37 cellular contexts compared by ENCODE assay signal in the genomic region with DNA sequence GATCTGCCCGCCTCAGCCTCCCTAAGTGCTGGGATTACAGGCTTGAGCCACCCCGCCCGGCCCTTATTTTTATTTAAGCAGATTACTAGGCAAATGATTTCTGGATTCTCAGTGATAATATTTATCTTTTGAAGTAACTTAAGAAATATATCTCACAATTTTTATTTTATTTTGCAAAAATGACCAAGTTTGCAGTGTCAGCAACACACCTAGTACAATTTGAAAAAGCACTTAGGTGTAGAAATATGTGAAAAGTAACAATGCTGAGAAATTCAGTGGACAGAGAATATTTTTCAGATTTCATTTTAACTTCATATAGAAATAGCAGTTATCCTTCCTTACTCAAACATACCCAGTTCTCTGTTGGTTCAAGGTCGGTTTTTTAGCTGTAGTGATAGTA.
"Had no signal": no experiment of that assay in that cellular context is flagged by ENCODE, and none has a peak within 500 bp of the region (broad histone marks: within the 10 kb centered on the region; RNA-seq: fewer than 3 reads in every experiment).

No MANE protein-coding gene starts in this region.

- H3K4me3 Mint-ChIP-seq: activated B cell treated with CpG ODN at 0.5 μM for 24 hours; activated CD4-positive, alpha-beta memory T cell treated with anti-CD3 and anti-CD28 coated beads for 36 hours; activated CD4-positive, alpha-beta T cell treated with anti-CD3 and anti-CD28 coated beads, Interleukin-2, amount 10 ng/mL, durations not matched to agents 24 days and 14 days; activated CD8-positive, alpha-beta T cell treated with anti-CD3 and anti-CD28 coated beads for 36 hours; activated naive CD4-positive, alpha-beta T cell treated with anti-CD3 and anti-CD28 coated beads for 36 hours; activated naive CD8-positive, alpha-beta T cell treated with anti-CD3 and anti-CD28 coated beads for 36 hours; activated T-cell treated with anti-CD3 and anti-CD28 coated beads, Interleukin-2, amount 50 U/mL, for 4 hours; activated T-cell treated with anti-CD3 and anti-CD28 coated beads, Interleukin-2, amount 50 U/mL, for 72 hours; activated T-helper 1 cell treated with anti-CD3 and anti-CD28 coated beads, Interleukin-12 subunit alpha, Interleukin-12 subunit beta, Interleukin-2, Interleukin-4 antibody, amounts not matched to agents 30 ng/mL and 10 ng/mL and 1 ng/mL, durations not matched to agents 14 hours and 24 hours and 36 hours; activated T-helper 17 cell treated with anti-CD3 and anti-CD28 coated beads, Interleukin-2, amount 50 U/mL, for 72 hours; T-helper 1 cell treated with Interleukin-12 subunit alpha and Interleukin-12 subunit beta and Interleukin-4 antibody, amounts not matched to agents 30 μg/mL and 1 μg/mL, for 36 hours; T-helper 2 cell treated with Interferon-gamma antibody and Interleukin-4, amounts not matched to agents 5 μg/mL and 100 μg/mL, for 36 hours had no signal

- H3K27me3 ChIP-seq: adrenal gland, body of pancreas, brain microvascular endothelial cell, breast epithelium had no signal

- H3K36me3 ChIP-seq: adrenal gland, brain microvascular endothelial cell, breast epithelium had no signal

- H3K4me1 ChIP-seq: adrenal gland, body of pancreas, breast epithelium had no signal

- H3K9me3 ChIP-seq: adrenal gland, body of pancreas, breast epithelium had no signal

- H3K27me3 Mint-ChIP-seq: activated B cell treated with CpG ODN at 0.5 μM for 24 hours; activated CD4-positive, alpha-beta memory T cell treated with anti-CD3 and anti-CD28 coated beads for 36 hours; activated CD4-positive, alpha-beta T cell treated with anti-CD3 and anti-CD28 coated beads, Interleukin-2, amount 10 ng/mL, durations not matched to agents 24 days and 14 days; activated CD8-positive, alpha-beta T cell treated with anti-CD3 and anti-CD28 coated beads for 36 hours; activated naive CD8-positive, alpha-beta T cell treated with anti-CD3 and anti-CD28 coated beads for 36 hours; activated T-helper 17 cell treated with anti-CD3 and anti-CD28 coated beads, Interleukin-2, amount 50 U/mL, for 72 hours had no signal

- DNase-seq: activated B cell treated with CpG ODN at 0.5 μM for 24 hours; activated CD4-positive, alpha-beta memory T cell treated with anti-CD3 and anti-CD28 coated beads for 36 hours; activated CD4-positive, alpha-beta T cell treated with anti-CD3 and anti-CD28 coated beads for 4 hours; activated CD4-positive, alpha-beta T cell treated with anti-CD3 and anti-CD28 coated beads, Interleukin-2, amount 10 ng/mL, durations not matched to agents 24 days and 14 days; activated CD4-positive, alpha-beta T cell treated with anti-CD3 and anti-CD28 coated beads, Interleukin-2, amount 50 U/mL, for 1 hour; activated CD4-positive, alpha-beta T cell treated with anti-CD3 and anti-CD28 coated beads, Interleukin-2, amount 50 U/mL, for 4 hours; activated CD4-positive, CD25-positive, alpha-beta regulatory T cell treated with anti-CD3 and anti-CD28 coated beads, Interleukin-2, amount 50 U/mL, for 72 hours; activated CD8-positive, alpha-beta memory T cell treated with anti-CD3 and anti-CD28 coated beads, Interleukin-2, amount 50 U/mL, for 4 hours; activated CD8-positive, alpha-beta T cell treated with anti-CD3 and anti-CD28 coated beads for 36 hours; activated effector memory CD4-positive, alpha-beta T cell treated with anti-CD3 and anti-CD28 coated beads, Interleukin-2, amount 50 U/mL, for 16 hours; activated gamma-delta T cell treated with Interleukin-2 at 50 U/mL for 16 hours; activated naive CD4-positive, alpha-beta T cell; activated naive CD4-positive, alpha-beta T cell treated with anti-CD3 and anti-CD28 coated beads for 36 hours; activated naive CD4-positive, alpha-beta T cell treated with anti-CD3 and anti-CD28 coated beads, Interleukin-2, amount 50 U/mL, for 16 hours; activated naive CD8-positive, alpha-beta T cell treated with anti-CD3 and anti-CD28 coated beads for 36 hours; activated T-cell treated with anti-CD3 and anti-CD28 coated beads for 4 hours; activated T-cell treated with anti-CD3 and anti-CD28 coated beads, Interleukin-2, amount 50 U/mL, for 1 hour; activated T-cell treated with anti-CD3 and anti-CD28 coated beads, Interleukin-2, amount 50 U/mL, for 4 hours; activated T-cell treated with anti-CD3 and anti-CD28 coated beads, Interleukin-2, amount 50 U/mL, for 72 hours; adrenal gland; amniotic stem cell; aorta; body of pancreas; brain microvascular endothelial cell; central memory CD4-positive, alpha-beta T cell; T-helper 1 cell; T-helper 2 cell; T-helper 9 cell had no signal

- H3K27ac Mint-ChIP-seq: activated B cell treated with CpG ODN at 0.5 μM for 24 hours; activated CD4-positive, alpha-beta memory T cell treated with anti-CD3 and anti-CD28 coated beads for 36 hours; activated CD4-positive, alpha-beta T cell treated with anti-CD3 and anti-CD28 coated beads, Interleukin-2, amount 10 ng/mL, durations not matched to agents 24 days and 14 days; activated CD8-positive, alpha-beta T cell treated with anti-CD3 and anti-CD28 coated beads for 36 hours; activated naive CD4-positive, alpha-beta T cell treated with anti-CD3 and anti-CD28 coated beads for 36 hours; activated naive CD4-positive, alpha-beta T cell treated with anti-CD3 and anti-CD28 coated beads, Interleukin-2, amount 50 U/mL, for 72 hours; activated naive CD8-positive, alpha-beta T cell treated with anti-CD3 and anti-CD28 coated beads for 36 hours; activated T-cell treated with anti-CD3 and anti-CD28 coated beads, Interleukin-2, amount 50 U/mL, for 72 hours; activated T-helper 1 cell treated with anti-CD3 and anti-CD28 coated beads, Interleukin-12 subunit alpha, Interleukin-12 subunit beta, Interleukin-2, Interleukin-4 antibody, amounts not matched to agents 30 ng/mL and 10 ng/mL and 1 ng/mL, durations not matched to agents 14 hours and 24 hours and 36 hours; activated T-helper 17 cell treated with anti-CD3 and anti-CD28 coated beads, Interleukin-2, amount 50 U/mL, for 72 hours; T-helper 1 cell treated with Interleukin-12 subunit alpha and Interleukin-12 subunit beta and Interleukin-4 antibody, amounts not matched to agents 30 μg/mL and 1 μg/mL, for 36 hours; T-helper 2 cell treated with Interferon-gamma antibody and Interleukin-4, amounts not matched to agents 5 μg/mL and 100 μg/mL, for 36 hours had no signal

- ATAC-seq: activated CD8-positive, alpha-beta T cell treated with anti-CD3 and anti-CD28 coated beads for 36 hours; activated naive CD4-positive, alpha-beta T cell treated with anti-CD3 and anti-CD28 coated beads, Interleukin-2, amount 50 U/mL, for 72 hours; activated T-cell treated with anti-CD3 and anti-CD28 coated beads, Interleukin-2, amount 50 U/mL, for 4 hours; activated T-cell treated with anti-CD3 and anti-CD28 coated beads, Interleukin-2, amount 50 U/mL, for 72 hours; activated T-helper 17 cell treated with anti-CD3 and anti-CD28 coated beads, Interleukin-2, amount 50 U/mL, for 72 hours; body of pancreas had no signal

- H3K27ac ChIP-seq: adrenal gland, body of pancreas, brain microvascular endothelial cell, breast epithelium, VCaP had no signal

- H3K36me3 Mint-ChIP-seq: activated naive CD4-positive, alpha-beta T cell treated with anti-CD3 and anti-CD28 coated beads, Interleukin-2, amount 50 U/mL, for 72 hours; activated naive CD8-positive, alpha-beta T cell treated with anti-CD3 and anti-CD28 coated beads for 36 hours had no signal

- FAIRE-seq: astrocyte, TTC549 had no signal

- H3K4me3 ChIP-seq: adrenal gland, body of pancreas, breast epithelium had no signal

- H3K9me3 Mint-ChIP-seq: activated B cell treated with CpG ODN at 0.5 μM for 24 hours; activated CD4-positive, alpha-beta memory T cell treated with anti-CD3 and anti-CD28 coated beads for 36 hours; activated CD4-positive, alpha-beta T cell treated with anti-CD3 and anti-CD28 coated beads, Interleukin-2, amount 10 ng/mL, durations not matched to agents 24 days and 14 days; activated CD8-positive, alpha-beta T cell treated with anti-CD3 and anti-CD28 coated beads for 36 hours; activated naive CD4-positive, alpha-beta T cell treated with anti-CD3 and anti-CD28 coated beads for 36 hours; activated naive CD4-positive, alpha-beta T cell treated with anti-CD3 and anti-CD28 coated beads, Interleukin-2, amount 50 U/mL, for 72 hours; activated naive CD8-positive, alpha-beta T cell treated with anti-CD3 and anti-CD28 coated beads for 36 hours; activated T-cell treated with anti-CD3 and anti-CD28 coated beads, Interleukin-2, amount 50 U/mL, for 4 hours; activated T-cell treated with anti-CD3 and anti-CD28 coated beads, Interleukin-2, amount 50 U/mL, for 72 hours; activated T-helper 1 cell treated with anti-CD3 and anti-CD28 coated beads, Interleukin-12 subunit alpha, Interleukin-12 subunit beta, Interleukin-2, Interleukin-4 antibody, amounts not matched to agents 30 ng/mL and 10 ng/mL and 1 ng/mL, durations not matched to agents 14 hours and 24 hours and 36 hours; activated T-helper 17 cell treated with anti-CD3 and anti-CD28 coated beads, Interleukin-2, amount 50 U/mL, for 72 hours; T-helper 1 cell treated with Interleukin-12 subunit alpha and Interleukin-12 subunit beta and Interleukin-4 antibody, amounts not matched to agents 30 μg/mL and 1 μg/mL, for 36 hours; T-helper 2 cell treated with Interferon-gamma antibody and Interleukin-4, amounts not matched to agents 5 μg/mL and 100 μg/mL, for 36 hours had no signal

- H3K4me1 Mint-ChIP-seq: activated CD4-positive, alpha-beta T cell treated with anti-CD3 and anti-CD28 coated beads, Interleukin-2, amount 10 ng/mL, durations not matched to agents 24 days and 14 days; activated T-helper 17 cell treated with anti-CD3 and anti-CD28 coated beads, Interleukin-2, amount 50 U/mL, for 72 hours had no signal
